8 cellular contexts compared by ENCODE assay signal in the genomic region with DNA sequence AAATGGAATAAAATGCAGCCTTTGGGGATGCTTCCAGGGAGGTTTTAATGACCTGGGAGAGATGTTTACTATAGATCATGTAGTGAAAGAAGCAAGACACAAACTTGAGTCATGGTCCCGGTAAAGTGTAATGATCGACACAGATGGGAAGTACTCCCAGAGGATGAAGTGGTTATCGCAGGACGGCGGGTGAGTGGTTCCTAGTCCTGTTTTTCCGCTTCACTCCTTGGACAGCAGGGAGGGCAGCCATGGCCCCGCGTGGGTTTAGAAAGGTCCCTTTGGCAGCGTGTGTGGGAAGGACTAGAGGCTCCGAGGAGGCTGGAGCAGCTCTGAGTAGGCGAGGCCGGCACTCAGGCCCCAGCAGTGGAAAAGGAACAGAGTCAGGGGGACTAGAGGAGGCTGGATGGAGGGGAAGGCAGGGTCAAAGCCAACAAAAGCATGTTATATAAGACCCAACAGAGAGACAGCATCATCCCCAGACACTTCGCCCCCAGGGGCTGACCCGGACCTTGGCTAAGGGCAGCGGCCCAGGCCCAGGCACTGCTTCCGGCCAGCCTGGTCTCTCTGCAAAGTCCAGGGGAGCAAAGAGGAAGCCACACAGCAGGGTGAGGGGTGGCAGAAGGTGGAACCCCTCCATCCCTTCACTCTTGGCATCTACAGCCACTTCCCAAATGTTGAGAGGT. TPM values are rescaled to one million over a fixed set of nuclear protein-coding genes. Genes with fewer than 3 reads are reported as not detected.
DNase-seq lines count a peak whose midpoint lies in the region; ATAC-seq, FAIRE-seq and TF ChIP-seq lines count a peak whose summit lies in the region.

No MANE protein-coding gene starts in this region.

- no peak for ATAC-seq in HG03095 (IDR thresholded peaks at IDR 0.05; ENCODE audit: unreplicated experiment)
- ATAC-seq in GM19023 (IDR thresholded peaks at IDR 0.05; ENCODE audit: unreplicated experiment) = no peak

- no peaks in the 10 kb centered on the region for H3K27me3 ChIP-seq in esophagus (ENCODE audit: control insufficient read depth in 1 of 2, insufficient read depth in 2 of 2, low read length in 2 of 2)

- H3K27ac Mint-ChIP-seq in nephron progenitor cell = peak overlapping the region; percentile 35

- H3K4me1 Mint-ChIP-seq in nephron progenitor cell = peaks cover 77% of the 10 kb centered on the region

- peak; percentile 53 for DNase-seq in AG10803 (ENCODE audit: low read depth)
- DNase-seq in RCC 7860 (ENCODE audit: low spot score) = peak; percentile 68
- no peak for DNase-seq in nephron progenitor cell
- no peak for DNase-seq in hypothalamus (lab: John Stamatoyannopoulos, UW)
- no peak for DNase-seq in COLO829 (ENCODE audit: low spot score)

- peaks cover 9 to 45% of the 10 kb centered on the region in 2 donors for H3K4me1 ChIP-seq in esophagus (ENCODE audit: control insufficient read depth in 2 of 2, insufficient read depth in 2 of 2, low read length in 1 of 2)

- H3K36me3 Mint-ChIP-seq in nephron progenitor cell (ENCODE audit: low read depth) = peaks cover 5% of the 10 kb centered on the region

- no peaks in the 10 kb centered on the region for H3K9me3 ChIP-seq in esophagus (ENCODE audit: control insufficient read depth in 2 of 2, insufficient read depth in 1 of 2, low read depth in 1 of 2, low read length in 1 of 2)

- peaks cover 3% of the 10 kb centered on the region for H3K27me3 Mint-ChIP-seq in nephron progenitor cell (ENCODE audit: low read depth, poor library complexity)

- peak; percentile 75 for FAIRE-seq in RCC 7860 (lab: Jason Lieb, UNC)

- peak overlapping the region; percentile 94 to 100 for H3K27ac ChIP-seq in esophagus (ENCODE audit: low read depth in 2 of 2, low read length in 1 of 2)

- H3K4me3 ChIP-seq in AG10803 (ENCODE audit: low read length) (peak overlapping the region; percentile 18; the same call in 1 of the 2 replicates), esophagus (ENCODE audit: low read depth in 1 of 2, low read length in 2 of 2) (peak overlapping the region; percentile 29 to 44)

- H3K9me3 Mint-ChIP-seq in nephron progenitor cell = no peaks in the 10 kb centered on the region

- peaks cover 5 to 35% of the 10 kb centered on the region in 2 donors for H3K36me3 ChIP-seq in esophagus (ENCODE audit: control insufficient read depth in 2 of 2, insufficient read depth in 2 of 2, low read length in 1 of 2)

- WGBS in esophagus, 2 donors = 38 to 47% methylated on average over 16 of the region's 16 CpGs

- no peak overlapping the region for H3K4me3 Mint-ChIP-seq in nephron progenitor cell

- TF ChIP-seq CTCF in AG10803 (conservative IDR thresholded peaks at IDR 0.05; ENCODE audit: low read length) (no peak; the same call in 1 of the 2 replicates), nephron progenitor cell (IDR thresholded peaks at IDR 0.05) (no peak)

RNA-seq across cellular contexts. Expression of gene STXBP1, which starts 49.1 kb away (rescaled TPM):
- polyA plus RNA-seq in esophagus = 1 to 10 TPM; 4.7 to 7.1 TPM

Comparison
In these comparisons a context has a peak if more than half of its experiments do, and no peak if none do; other contexts are left out.
1. DNase-seq: peak in AG10803 (single experiment) and RCC 7860 (single experiment); none in nephron progenitor cell (single experiment), hypothalamus (0 of 51) and COLO829 (single experiment).